1 cellular context compared by ENCODE assay signal in genomic region chr1:40633563-40634376, GRCh38.
A peak's percentile ranks its signal among the peaks of the same experiment; 100 is the strongest.
TF ChIP-seq lines count a peak whose summit lies in the region.

No MANE protein-coding gene starts in this region.

TF ChIP-seq in K562, 482 proteins besides CTCF, POLR2A, EP300 and RAD21 (continued from another document and continues in another):
- no peak for TF ChIP-seq ZNF232 (CRISPR knock-in tag; IDR thresholded peaks at IDR 0.05)
- TF ChIP-seq MYBL2 (IDR thresholded peaks at IDR 0.05; ENCODE audit: low read depth): no peak
- no peak for TF ChIP-seq MYBL2 (CRISPR knock-in tag; IDR thresholded peaks at IDR 0.05; ENCODE audit: borderline replicate concordance)
- TF ChIP-seq HOMEZ (CRISPR knock-in tag; IDR thresholded peaks at IDR 0.05): no peak
- no peak for TF ChIP-seq CEBPB (tag; IDR thresholded peaks at IDR 0.05)
- no peak for TF ChIP-seq AFF4 (CRISPR knock-in tag; IDR thresholded peaks at IDR 0.05)
- TF ChIP-seq ZFP30 (CRISPR knock-in tag; IDR thresholded peaks at IDR 0.05; ENCODE audit: borderline replicate concordance): no peak
- TF ChIP-seq RBM14 (IDR thresholded peaks at IDR 0.05; ENCODE audit: borderline replicate concordance, insufficient read depth, low read depth, low read length): no peak
- TF ChIP-seq NUFIP1 (IDR thresholded peaks at IDR 0.05; ENCODE audit: partially characterized antibody): no peak
- no peak for TF ChIP-seq RBFOX2 (IDR thresholded peaks at IDR 0.05; ENCODE audit: low read depth, low read length)
- no peak for TF ChIP-seq ZBTB26 (CRISPR knock-in tag; IDR thresholded peaks at IDR 0.05)
- TF ChIP-seq SRSF7 (optimal IDR thresholded peaks at IDR 0.05; ENCODE audit: low read depth, low read length): no peak
- peak in 1 of 2 experiments; percentile 62; a peak in 1 of 4 replicates for TF ChIP-seq SRF (CRISPR knock-in tag; IDR thresholded peaks at IDR 0.05)
- no peak for TF ChIP-seq STAT5B (CRISPR knock-in tag; IDR thresholded peaks at IDR 0.05)
- TF ChIP-seq HOXB6 (CRISPR knock-in tag; IDR thresholded peaks at IDR 0.05; ENCODE audit: borderline replicate concordance): no peak
- TF ChIP-seq TCFL5 (CRISPR knock-in tag; conservative IDR thresholded peaks at IDR 0.05): no peak
- TF ChIP-seq PKNOX1 (IDR thresholded peaks at IDR 0.05): peak; percentile 86
- TF ChIP-seq CXXC5 (CRISPR knock-in tag; IDR thresholded peaks at IDR 0.05): 0 out of 2 replicates have a peak, but pooled peaks have one; percentile 42
- 0 out of 2 replicates have a peak, but pooled peaks have one; percentile 38 for TF ChIP-seq KLF1 (tag; IDR thresholded peaks at IDR 0.05)
- no peak for TF ChIP-seq CSDE1 (IDR thresholded peaks at IDR 0.05)
- no peak for TF ChIP-seq FOXP4 (CRISPR knock-in tag; IDR thresholded peaks at IDR 0.05; ENCODE audit: borderline replicate concordance)
- no peak for TF ChIP-seq MAFG (tag; conservative IDR thresholded peaks at IDR 0.05)
- no peak for TF ChIP-seq ZZZ3 (IDR thresholded peaks at IDR 0.05)
- TF ChIP-seq HEY1 (CRISPR knock-in tag; IDR thresholded peaks at IDR 0.05; ENCODE audit: borderline replicate concordance): no peak
- no peak for TF ChIP-seq SAFB2 (IDR thresholded peaks at IDR 0.05; ENCODE audit: borderline replicate concordance, low read depth, low read length, severe bottlenecking)
- no peak for TF ChIP-seq RERE (CRISPR knock-in tag; IDR thresholded peaks at IDR 0.05; ENCODE audit: borderline replicate concordance)
- peak; percentile 56; the same call in 1 of the 2 replicates for TF ChIP-seq MYC (IDR thresholded peaks at IDR 0.05; ENCODE audit: low read depth, low read length)
- TF ChIP-seq MYC (CRISPR knock-in tag; IDR thresholded peaks at IDR 0.05; ENCODE audit: borderline replicate concordance, low read depth): no peak
- TF ChIP-seq TAF1 (IDR thresholded peaks at IDR 0.05; ENCODE audit: control insufficient read depth, extremely low read depth, insufficient read depth, low read length, severe bottlenecking): no peak
- no peak for TF ChIP-seq GTF2F1 (IDR thresholded peaks at IDR 0.05; ENCODE audit: low read depth, low read length)
- TF ChIP-seq ZBED1 (IDR thresholded peaks at IDR 0.05): no peak
- peak; percentile 95 for TF ChIP-seq SOX6 (IDR thresholded peaks at IDR 0.05)
- no peak for TF ChIP-seq FUS (optimal IDR thresholded peaks at IDR 0.05; ENCODE audit: low read depth, low read length)
- TF ChIP-seq ELF2 (CRISPR knock-in tag; IDR thresholded peaks at IDR 0.05): no peak
- no peak for TF ChIP-seq PTTG1 (tag; IDR thresholded peaks at IDR 0.05; ENCODE audit: low read depth)
- TF ChIP-seq OTX1 (CRISPR knock-in tag; IDR thresholded peaks at IDR 0.05): no peak
- no peak for TF ChIP-seq HDGF (IDR thresholded peaks at IDR 0.05)
- TF ChIP-seq ELF4 (CRISPR knock-in tag; IDR thresholded peaks at IDR 0.05): no peak
- TF ChIP-seq FOXO4 (CRISPR knock-in tag; IDR thresholded peaks at IDR 0.05): no peak
- TF ChIP-seq ATF3 (IDR thresholded peaks at IDR 0.05): no peak
- no peak; the same call in 1 of the 2 replicates for TF ChIP-seq ATF3 (CRISPR knock-in tag; conservative IDR thresholded peaks at IDR 0.05)
- no peak for TF ChIP-seq SAFB (IDR thresholded peaks at IDR 0.05; ENCODE audit: borderline replicate concordance, low read depth, low read length)
- TF ChIP-seq KDM2B (CRISPR knock-in tag; IDR thresholded peaks at IDR 0.05): no peak
- TF ChIP-seq MCM2 (IDR thresholded peaks at IDR 0.05; ENCODE audit: low read depth): no peak
- no peak for TF ChIP-seq NFXL1 (CRISPR knock-in tag; IDR thresholded peaks at IDR 0.05)
- TF ChIP-seq SIX5 (IDR thresholded peaks at IDR 0.05; ENCODE audit: borderline replicate concordance in 1 of 2, insufficient read depth in 1 of 2, low read depth in 1 of 2, low read length in 2 of 2): no peak
- TF ChIP-seq CREB3 (tag; conservative IDR thresholded peaks at IDR 0.05; ENCODE audit: low read depth): no peak
